Comparison of ENCODE assay signal across 25 cellular contexts in genomic region chrX:110444996-110445395, GRCh38.
"Had no signal": no experiment of that assay in that cellular context is flagged by ENCODE, and none has a peak within 500 bp of the region (broad histone marks: within the 10 kb centered on the region; RNA-seq: fewer than 3 reads in every experiment).

No MANE protein-coding gene starts in this region.

- H3K4me1 ChIP-seq: ascending aorta, heart right ventricle, pancreas, prostate gland, uterus had no signal

- FAIRE-seq: pancreas had no signal

- H3K4me3 ChIP-seq: ascending aorta, heart right ventricle, pancreas, prostate gland, skin epidermis, uterus had no signal

- H3K27ac ChIP-seq: ascending aorta, epithelial cell of prostate, heart right ventricle, pancreas, prostate gland, skin epidermis, uterus had no signal

- DNase-seq: activated CD4-positive, alpha-beta T cell treated with anti-CD3 and anti-CD28 coated beads for 4 hours; activated CD4-positive, alpha-beta T cell treated with anti-CD3 and anti-CD28 coated beads, Interleukin-2, amount 50 U/mL, for 48 hours; activated CD8-positive, alpha-beta memory T cell treated with anti-CD3 and anti-CD28 coated beads for 24 hours; activated effector memory CD4-positive, alpha-beta T cell treated with anti-CD3 and anti-CD28 coated beads, Interleukin-2, amount 50 U/mL, for 16 hours; activated naive CD4-positive, alpha-beta T cell treated with anti-CD3 and anti-CD28 coated beads for 36 hours; activated naive CD8-positive, alpha-beta T cell treated with anti-CD3 and anti-CD28 coated beads for 36 hours; activated T-cell treated with anti-CD3 and anti-CD28 coated beads, Interleukin-2, amount 50 U/mL, for 1 hour; endodermal cell; heart right ventricle; kidney glomerular epithelial cell; left ventricle myocardium superior; naive B cell; nephron progenitor cell; pancreas; retina; stimulated activated CD4-positive, alpha-beta T cell treated with anti-CD3 and anti-CD28 coated beads, Interleukin-4, amount 100 ng/mL, for 24 hours; stimulated activated CD8-positive, alpha-beta memory T cell treated with anti-CD3 and anti-CD28 coated beads, Interleukin-4, amount 100 ng/mL, for 48 hours; stimulated activated naive CD8-positive, alpha-beta T cell treated with anti-CD3 and anti-CD28 coated beads, Interleukin-15, amount 100 ng/mL, for 72 hours; substantia nigra; T-helper 1 cell; uterus had no signal

- H3K36me3 ChIP-seq: ascending aorta, heart right ventricle, pancreas, prostate gland, uterus had no signal

- H3K27me3 ChIP-seq: ascending aorta, pancreas, uterus had no signal

- H3K9me3 ChIP-seq: ascending aorta, heart right ventricle, pancreas, prostate gland, uterus had no signal
